Comparison of ENCODE assay signal across 16 cellular contexts in genomic region chr16:67195676-67196075, GRCh38. TPM values are rescaled to one million over a fixed set of nuclear protein-coding genes. Genes with fewer than 3 reads are reported as not detected.
"Had no signal": no experiment of that assay in that cellular context is flagged by ENCODE, and none has a peak within 500 bp of the region (broad histone marks: within the 10 kb centered on the region; RNA-seq: fewer than 3 reads in every experiment).

No MANE protein-coding gene starts in this region.

- H3K9ac ChIP-seq: neural progenitor cell, parathyroid adenoma, SK-N-SH had no signal

- H3K27ac ChIP-seq: colonic mucosa, left ventricle myocardium inferior, neural progenitor cell, parathyroid adenoma, tibial artery had no signal

- H3K4me3 ChIP-seq: colonic mucosa, left ventricle myocardium inferior, neural progenitor cell, tibial artery had no signal

- H2AFZ ChIP-seq: neural progenitor cell, parathyroid adenoma had no signal

- ATAC-seq: T-helper 17 cell had no signal

- H3K27me3 Mint-ChIP-seq: T-helper 17 cell had no signal

- H3K4me3 Mint-ChIP-seq: T-helper 17 cell had no signal

- H3K27me3 ChIP-seq: colonic mucosa, neural progenitor cell, tibial artery had no signal

- DNase-seq: activated CD4-positive, alpha-beta T cell treated with anti-CD3 and anti-CD28 coated beads, Interleukin-2, amount 50 U/mL, for 1 hour; activated CD4-positive, CD25-positive, alpha-beta regulatory T cell; activated CD8-positive, alpha-beta memory T cell treated with anti-CD3 and anti-CD28 coated beads, Interleukin-2, amount 50 U/mL, for 4 hours; activated effector memory CD4-positive, alpha-beta T cell treated with Interleukin-2 at 50 U/mL for 16 hours; colonic mucosa; effector CD4-positive, alpha-beta T cell; kidney; left ventricle myocardium inferior; mesendoderm; SK-N-SH; stimulated activated CD4-positive, alpha-beta T cell treated with anti-CD3 and anti-CD28 coated beads, Interleukin-4, amount 100 ng/mL, for 1 hour; stimulated activated CD8-positive, alpha-beta memory T cell treated with anti-CD3 and anti-CD28 coated beads, Interleukin-4, amount 100 ng/mL, for 48 hours; T-helper 17 cell; tibial artery had no signal

- H3K36me3 ChIP-seq: neural progenitor cell had no signal

- H3K9me3 ChIP-seq: colonic mucosa, left ventricle myocardium inferior, SK-N-SH, tibial artery had no signal

- H3K9me3 Mint-ChIP-seq: neural progenitor cell had no signal

- H3K4me2 ChIP-seq: neural progenitor cell, SK-N-SH had no signal

RNA-seq across cellular contexts. Expression of gene EXOC3L1, which starts 5.7 kb away (rescaled TPM):
- total RNA-seq: T-helper 17 cell had no signal
